Comparison of ENCODE assay signal across 20 cellular contexts in genomic region chr6:38794682-38795081, GRCh38.
"Had no signal": no experiment of that assay in that cellular context is flagged by ENCODE, and none has a peak within 500 bp of the region (broad histone marks: within the 10 kb centered on the region; RNA-seq: fewer than 3 reads in every experiment).

No MANE protein-coding gene starts in this region.

- ATAC-seq: gastrocnemius medialis; heart right ventricle; left cardiac atrium; left ventricle myocardium superior; lower lobe of right lung; naive thymus-derived CD4-positive, alpha-beta T cell had no signal

- H3K9me3 ChIP-seq: esophagus muscularis mucosa, gastrocnemius medialis, heart right ventricle, left lung, lower lobe of right lung had no signal

- H3K4me3 ChIP-seq: coronary artery, dorsolateral prefrontal cortex, esophagus muscularis mucosa, gastrocnemius medialis, heart right ventricle, left lung, lower lobe of right lung had no signal

- H3K36me3 ChIP-seq: esophagus muscularis mucosa, gastrocnemius medialis, heart right ventricle, left lung, lower lobe of right lung had no signal

- H3K27ac Mint-ChIP-seq: naive thymus-derived CD4-positive, alpha-beta T cell had no signal

- H3K27ac ChIP-seq: coronary artery, dorsolateral prefrontal cortex, esophagus muscularis mucosa, gastrocnemius medialis, heart right ventricle, left lung, lower lobe of right lung had no signal

- DNase-seq: dermis blood vessel endothelial cell; dorsolateral prefrontal cortex; effector CD4-positive, alpha-beta T cell; effector memory CD4-positive, alpha-beta T cell; foreskin fibroblast; foreskin melanocyte; gastrocnemius medialis; glutamatergic neuron; head of caudate nucleus; heart right ventricle; hippocampal formation; left cardiac atrium; left lung; left ventricle myocardium superior; lower lobe of right lung; mesenchymal stem cell; midbrain; naive thymus-derived CD4-positive, alpha-beta T cell had no signal

- H3K27me3 ChIP-seq: left lung had no signal

- H3K36me3 Mint-ChIP-seq: naive thymus-derived CD4-positive, alpha-beta T cell had no signal

- H3K4me3 Mint-ChIP-seq: naive thymus-derived CD4-positive, alpha-beta T cell had no signal

- H3K4me1 ChIP-seq: esophagus muscularis mucosa, gastrocnemius medialis, heart right ventricle, left lung, lower lobe of right lung had no signal
